Comparison of ENCODE assay signal across 8 cellular contexts in genomic region chr17:40564195-40564882, GRCh38. TPM values are rescaled to one million over a fixed set of nuclear protein-coding genes. Genes with fewer than 3 reads are reported as not detected.
DNase-seq lines count a peak whose midpoint lies in the region; FAIRE-seq and TF ChIP-seq lines count a peak whose summit lies in the region.
"Had no signal": no experiment of that assay in that cellular context is flagged by ENCODE, and none has a peak within 500 bp of the region (broad histone marks: within the 10 kb centered on the region; RNA-seq: fewer than 3 reads in every experiment).

No MANE protein-coding gene starts in this region.

- intact Hi-C loops in cardiac septum (cut with DNase I): loop anchor here (5.0 kb wide), 1 partner anchor 162 kb away; no protein-coding TSS in a partner anchor

- TF ChIP-seq POLR2A in GM12891 (IDR thresholded peaks at IDR 0.05; ENCODE audit: low read depth, low read length): peak; percentile 55

- DNase-seq in GM12891 (ENCODE audit: insufficient read length, low spot score) (no peak), T-helper 9 cell (peak; percentile 45), kidney tubule cell (ENCODE audit: low spot score) (no peak), NCI-H524 (lab: John Stamatoyannopoulos, UW) (no peak), cardiac septum (ENCODE audit: low spot score) (no peak)
- peak; percentile 65 for DNase-seq in central memory CD4-positive, alpha-beta T cell
- peak; percentile 72 for DNase-seq in stimulated activated CD8-positive, alpha-beta memory T cell treated with anti-CD3 and anti-CD28 coated beads, Interleukin-4, amount 100 ng/mL, for 48 hours

- peak; percentile 61 for FAIRE-seq in GM12891 (lab: Jason Lieb, UNC)
- FAIRE-seq: TTC549 had no signal

TF ChIP-seq in GM12891, 5 proteins besides CTCF, POLR2A, EP300 and RAD21:
- 0 out of 2 replicates have a peak, but pooled peaks have one; percentile 12 for TF ChIP-seq TAF1 (IDR thresholded peaks at IDR 0.05; ENCODE audit: low read depth, low read length)
- no peak for TF ChIP-seq POU2F2 (IDR thresholded peaks at IDR 0.05; ENCODE audit: low read depth, low read length)

RNA-seq across cellular contexts. Expression of gene CCR7, which starts 0.9 kb away (rescaled TPM):
- polyA plus RNA-seq in GM12891 (2012; ENCODE audit: low read depth, missing spikeins): 156 TPM
- total RNA-seq in cardiac septum: 0.32 TPM

Comparison
In these comparisons a context has a peak if more than half of its experiments do, and no peak if none do; other contexts are left out.
1. DNase-seq: peak in T-helper 9 cell (single experiment), central memory CD4-positive, alpha-beta T cell (single experiment) and stimulated activated CD8-positive, alpha-beta memory T cell treated with anti-CD3 and anti-CD28 coated beads, Interleukin-4, amount 100 ng/mL, for 48 hours (single experiment); none in GM12891 (single experiment), kidney tubule cell (single experiment), NCI-H524 (0 of 2) and cardiac septum (single experiment).